Comparison of ENCODE assay signal across 8 cellular contexts in the genomic region with DNA sequence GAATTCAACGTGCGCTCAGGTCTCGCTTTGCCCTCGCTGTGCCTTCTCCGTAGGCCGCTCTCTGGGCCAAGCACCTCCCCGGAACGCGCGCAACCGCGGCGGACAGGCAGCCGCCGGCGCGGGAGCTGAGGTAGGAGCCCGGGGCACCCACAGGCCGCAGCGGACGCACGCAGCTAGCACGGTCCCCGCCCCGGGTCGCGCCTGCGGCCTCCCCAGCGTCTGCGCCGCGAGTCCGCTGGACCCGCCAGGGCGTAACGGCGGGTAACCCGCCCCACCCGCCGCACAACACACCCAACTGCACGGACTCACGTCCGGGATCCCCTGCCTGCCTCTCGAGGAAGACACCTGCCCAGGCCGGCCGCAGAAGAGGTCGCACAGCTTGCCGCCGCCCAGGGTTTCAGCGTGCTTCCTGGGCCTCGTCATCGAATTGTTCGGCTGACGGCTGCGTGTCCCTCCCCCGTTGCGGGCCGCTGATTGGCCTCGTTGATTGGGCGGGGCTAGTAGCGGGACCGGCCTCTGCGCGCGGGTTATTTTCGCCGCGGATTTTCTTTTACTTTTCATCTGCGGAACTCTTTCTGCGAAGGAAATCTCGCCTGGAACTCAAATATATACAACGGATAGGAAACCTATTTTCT. TPM values are rescaled to one million over a fixed set of nuclear protein-coding genes. Genes with fewer than 3 reads are reported as not detected.
DNase-seq lines count a peak whose midpoint lies in the region; ATAC-seq and TF ChIP-seq lines count a peak whose summit lies in the region.

Gene CLCC1 (minus strand): TSS at position 433 of the 635 bp plus-strand sequence. CDS start 13,047 bp downstream, outside the sequence.

- intact Hi-C loops in PC-9 (cut with micrococcal nuclease; ENCODE audit: unreplicated experiment) = loop anchor here (1.0 to 5.0 kb wide), 2 partner anchors 137 to 149 kb away; partner anchors contain the start of gene ELAPOR1

- peak within 1 kb of the TSS; percentile 93 for H3K27ac Mint-ChIP-seq in activated T-cell treated with anti-CD3 and anti-CD28 coated beads, Interleukin-2, amount 50 U/mL, for 24 hours

- H3K27ac ChIP-seq in PC-9 = peak within 1 kb of the TSS; percentile 87

- H3K36me3 Mint-ChIP-seq in activated T-cell treated with anti-CD3 and anti-CD28 coated beads, Interleukin-2, amount 50 U/mL, for 24 hours (ENCODE audit: low read depth) = peaks cover 23% of the 10 kb centered on the region

- H3F3A ChIP-seq in PC-9 (ENCODE audit: insufficient read depth, low read depth) = peaks cover 17% of the 10 kb centered on the region; the same call in 1 of the 2 replicates

- H3K36me3 ChIP-seq in PC-9 (ENCODE audit: low read depth) (no peaks in the 10 kb centered on the region; the same call in 1 of the 2 replicates), mucosa of stomach (ENCODE audit: control insufficient read depth, insufficient read depth, low read length) (no peaks in the 10 kb centered on the region)

- peak within 1 kb of the TSS; percentile 95 for H2AFZ ChIP-seq in PC-9

- peak within 1 kb of the TSS; percentile 54 for H3K4me3 ChIP-seq in Jurkat, Clone E6-1 (ENCODE audit: low read length)
- H3K4me3 ChIP-seq in PC-9 (peak within 1 kb of the TSS; percentile 79), mucosa of stomach (ENCODE audit: low read length) (peak within 1 kb of the TSS; percentile 57)

- DNase-seq in DMS114 treated with DMSO at 0.1 percent for 48 hours (lab: John Stamatoyannopoulos, UW; ENCODE audit: unreplicated experiment) (peak; percentile 86), PC-9 (peak; percentile 91 to 92), erythroblast (lab: John Stamatoyannopoulos, UW) (peak; percentile 93)
- peak; percentile 77 for DNase-seq in Jurkat, Clone E6-1 (ENCODE audit: low read depth, low spot score)
- peak; percentile 93 for DNase-seq in activated T-cell treated with anti-CD3 and anti-CD28 coated beads, Interleukin-2, amount 50 U/mL, for 24 hours
- peak; percentile 68 to 77 for DNase-seq in stimulated activated CD8-positive, alpha-beta memory T cell treated with anti-CD3 and anti-CD28 coated beads, Interleukin-7, amount 100 ng/mL, for 1 hour (ENCODE audit: low read depth in 2 of 2)

- H3K9me3 ChIP-seq in PC-9 (ENCODE audit: insufficient read depth, low read depth) (no peaks in the 10 kb centered on the region), mucosa of stomach (ENCODE audit: control insufficient read depth, low read length) (no peaks in the 10 kb centered on the region)

- peaks cover 6% of the 10 kb centered on the region; the same call in 1 of the 2 replicates for H4K20me1 ChIP-seq in PC-9 (ENCODE audit: insufficient read depth)

- BruUV-seq in PC-9 (replicated peaks; lab: Mats Ljungman, UMichigan) = no TSS peak

- H3K4me1 ChIP-seq in PC-9 (replicated peaks; ENCODE audit: insufficient read depth) (peaks cover 16% of the 10 kb centered on the region), mucosa of stomach (ENCODE audit: control insufficient read depth, insufficient read depth, low read length) (peaks cover 9% of the 10 kb centered on the region)

- TF ChIP-seq CTCF in PC-9 (conservative IDR thresholded peaks at IDR 0.05) = no peak

- ATAC-seq in GM21576 (IDR thresholded peaks at IDR 0.05; ENCODE audit: unreplicated experiment) = peak; percentile 92

- POLR2A ChIA-PET in PC-9 (lab: Charles Lee; ENCODE audit: unreplicated experiment) = no interaction called here

- H3K4me3 Mint-ChIP-seq in activated T-cell treated with anti-CD3 and anti-CD28 coated beads, Interleukin-2, amount 50 U/mL, for 24 hours = peak within 1 kb of the TSS; percentile 85

- H3K27me3 ChIP-seq in PC-9 (ENCODE audit: insufficient read depth, low read depth) (no peaks in the 10 kb centered on the region), mucosa of stomach (ENCODE audit: control insufficient read depth, insufficient read depth, low read length) (no peaks in the 10 kb centered on the region)

- TF ChIP-seq POLR2A in erythroblast (IDR thresholded peaks at IDR 0.05; ENCODE audit: low read length) = peak; percentile 90

- no peaks in the 10 kb centered on the region for H3K9me3 Mint-ChIP-seq in activated T-cell treated with anti-CD3 and anti-CD28 coated beads, Interleukin-2, amount 50 U/mL, for 24 hours

- H3K79me2 ChIP-seq in PC-9 (ENCODE audit: low read depth) = peaks cover 44% of the 10 kb centered on the region

- CTCF ChIA-PET in PC-9 (lab: Charles Lee) = interaction anchor here (0.7 kb wide), 1 partner anchor 55 kb away, joined by 6 read pairs; no protein-coding TSS in a partner anchor

- peaks cover 35% of the 10 kb centered on the region for H3K4me1 Mint-ChIP-seq in activated T-cell treated with anti-CD3 and anti-CD28 coated beads, Interleukin-2, amount 50 U/mL, for 24 hours (ENCODE audit: low read depth)

- no peaks in the 10 kb centered on the region for H3K9me2 ChIP-seq in PC-9 (ENCODE audit: insufficient read depth)

- peak within 1 kb of the TSS; percentile 95 for H3K4me2 ChIP-seq in PC-9

- H3K9ac ChIP-seq in mucosa of stomach (ENCODE audit: low read length) = peak within 1 kb of the TSS; percentile 74

- H3K27me3 Mint-ChIP-seq in activated T-cell treated with anti-CD3 and anti-CD28 coated beads, Interleukin-2, amount 50 U/mL, for 24 hours = no peaks in the 10 kb centered on the region

RNA-seq across cellular contexts. Expression of gene CLCC1, which starts in this region (rescaled TPM):
- polyA plus RNA-seq in Jurkat, Clone E6-1 (2012; ENCODE audit: insufficient read depth, insufficient read length) = 15.8 TPM
- 23.7 and 30.1 TPM in 2 replicates for total RNA-seq in PC-9 (2021)

Comparison
In these comparisons a context has a peak if more than half of its experiments do, and no peak if none do; other contexts are left out.
1. Peak in every context shown above with its lines: DNase-seq, ATAC-seq, H3K4me3 ChIP-seq and H3K27ac ChIP-seq.